In the genomic region with DNA sequence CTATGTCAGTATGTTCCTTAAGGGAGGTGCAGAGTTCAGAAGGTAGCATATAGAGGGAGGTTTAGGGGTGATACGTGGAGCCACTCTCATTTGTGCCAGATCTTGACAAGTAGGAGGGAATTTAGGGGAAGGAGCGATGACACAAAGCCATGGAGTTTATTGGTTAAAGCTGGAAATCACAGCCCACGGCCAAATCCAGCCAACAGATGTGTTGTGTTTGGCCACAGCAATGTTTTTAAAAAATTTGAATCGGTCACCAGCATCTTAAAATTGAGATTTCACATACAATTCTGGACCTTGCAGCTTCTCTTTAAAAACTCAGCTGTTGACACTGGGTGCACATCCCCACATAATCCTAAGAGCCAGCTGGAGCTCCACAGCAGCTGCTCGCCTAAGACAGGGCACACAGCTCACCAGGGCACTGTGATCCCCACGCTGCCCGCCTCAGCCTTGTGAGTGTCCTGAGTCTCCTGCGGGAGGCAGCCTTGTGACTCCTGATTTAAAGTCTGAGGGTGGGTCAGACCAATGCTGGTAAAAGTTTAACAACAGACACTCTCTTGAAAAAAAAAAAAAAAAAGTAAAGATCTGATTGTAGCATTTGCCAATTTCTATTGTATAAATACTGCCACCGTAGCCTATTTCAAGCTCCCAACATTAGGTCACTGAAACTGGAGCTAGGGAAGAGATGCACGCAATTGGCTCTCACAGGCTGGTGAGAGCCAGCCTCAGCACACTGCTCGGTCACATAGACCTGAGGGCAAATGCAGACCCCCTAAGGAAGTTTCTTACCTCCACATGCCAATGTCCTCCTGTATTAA, we compare ENCODE assay signal across 17 cellular contexts.
DNase-seq lines count a peak whose midpoint lies in the region; TF ChIP-seq lines count a peak whose summit lies in the region.
"Had no signal": no experiment of that assay in that cellular context is flagged by ENCODE, and none has a peak within 500 bp of the region (broad histone marks: within the 10 kb centered on the region; RNA-seq: fewer than 3 reads in every experiment).

No MANE protein-coding gene starts in this region.

- H3K27me3 Mint-ChIP-seq in Calu3 (ENCODE audit: unreplicated experiment): peaks cover 26% of the 10 kb centered on the region

- no peaks in the 10 kb centered on the region for H3K36me3 ChIP-seq in transverse colon
- H3K36me3 ChIP-seq: sigmoid colon had no signal

- H3K4me1 Mint-ChIP-seq in Calu3 (ENCODE audit: low read depth, unreplicated experiment): peaks cover 20% of the 10 kb centered on the region

- no peak for TF ChIP-seq POLR2A in transverse colon (IDR thresholded peaks at IDR 0.05)

- no peak overlapping the region for H3K27ac Mint-ChIP-seq in Calu3 (ENCODE audit: unreplicated experiment)
- H3K27ac Mint-ChIP-seq: type B pancreatic cell had no signal

- DNase-seq in NCI-H1694 treated with DMSO at 0.1 percent for 48 hours (lab: John Stamatoyannopoulos, UW) (peak; percentile 2), NCI-H1694 (lab: John Stamatoyannopoulos, UW) (no peak), fibroblast of gingiva (ENCODE audit: low read depth) (peak; percentile 55), mucosa of gallbladder (ENCODE audit: low spot score) (peak; percentile 63), transverse colon (peak; percentile 66), NCI-H2081 treated with DMSO at 0.1 percent for 48 hours (lab: John Stamatoyannopoulos, UW) (no peak), Calu3 (no peak), HuH-7.5 (ENCODE audit: low spot score) (no peak)
- DNase-seq: activated CD4-positive, alpha-beta T cell treated with anti-CD3 and anti-CD28 coated beads, Interleukin-2, amount 50 U/mL, for 48 hours; activated naive CD4-positive, alpha-beta T cell; glutamatergic neuron; KBM-7; mesenchymal stem cell; NCI-H2029; sigmoid colon; T-helper 1 cell had no signal

- H3K27ac ChIP-seq in transverse colon: peak overlapping the region in 3 of 4 donors; percentile 3 to 32 (median 18)
- H3K27ac ChIP-seq: sigmoid colon had no signal

- intact Hi-C loops in transverse colon (cut with DNase I; ENCODE audit: low total_unique reads) (no loop called here), Calu3 (cut with micrococcal nuclease; ENCODE audit: unreplicated experiment) (no loop called here)

- BruUV-seq in Calu3 (replicated peaks; lab: Mats Ljungman, UMichigan): no TSS peak

- no peak overlapping the region for H3K4me3 Mint-ChIP-seq in Calu3 (ENCODE audit: low read depth, unreplicated experiment)
- H3K4me3 Mint-ChIP-seq: type B pancreatic cell had no signal

- no peaks in the 10 kb centered on the region for H3K9me3 Mint-ChIP-seq in Calu3 (ENCODE audit: low read depth, unreplicated experiment)
- H3K9me3 Mint-ChIP-seq: type B pancreatic cell had no signal

- no peaks in the 10 kb centered on the region for H3K27me3 ChIP-seq in transverse colon
- H3K27me3 ChIP-seq: sigmoid colon had no signal

- TF ChIP-seq CTCF in transverse colon (IDR thresholded peaks at IDR 0.05) (peak in 2 of 5 experiments; percentile 7 to 20), Calu3 (IDR thresholded peaks at IDR 0.05; ENCODE audit: unreplicated experiment) (no peak)

- H3K36me3 Mint-ChIP-seq in Calu3 (ENCODE audit: insufficient read depth, unreplicated experiment): peaks cover 5% of the 10 kb centered on the region
- H3K36me3 Mint-ChIP-seq: type B pancreatic cell had no signal

- H3K4me1 ChIP-seq in transverse colon: peaks cover 0 to 19% (median 7%) of the 10 kb centered on the region in 4 donors
- H3K4me1 ChIP-seq: sigmoid colon had no signal

- no peaks in the 10 kb centered on the region for H3K9me3 ChIP-seq in transverse colon
- H3K9me3 ChIP-seq: sigmoid colon had no signal

- TF ChIP-seq EP300 in transverse colon (IDR thresholded peaks at IDR 0.05; ENCODE audit: low read depth): no peak

- H3K4me3 ChIP-seq in transverse colon: no peak overlapping the region
- H3K4me3 ChIP-seq: sigmoid colon had no signal

- 35 to 43% methylated on average over 5 to 11 of the region's 11 CpGs for WGBS in transverse colon (ENCODE audit: low coverage in 1 of 2), 2 donors

- CTCF ChIA-PET in Calu3 (lab: Charles Lee): interaction anchor here (0.7 kb wide), 1 partner anchor 9 kb away, joined by 3 read pairs; no protein-coding TSS in a partner anchor

- in situ Hi-C loops in transverse colon (cut with MboI; ENCODE audit: low pct_ligation_motif_present in 1 of 4, low pct_unique_long_range_greater_than_20kb in 1 of 4, low sequenced_read_pairs in 3 of 4): no loop called here

Comparison
In these comparisons a context has a peak if more than half of its experiments do, and no peak if none do; other contexts are left out.
1. DNase-seq: peak in NCI-H1694 treated with DMSO at 0.1 percent for 48 hours (single experiment), fibroblast of gingiva (single experiment), mucosa of gallbladder (single experiment) and transverse colon (single experiment); none in NCI-H1694 (single experiment), NCI-H2081 treated with DMSO at 0.1 percent for 48 hours (single experiment), Calu3 (single experiment) and HuH-7.5 (single experiment).